ENCODE assay signal across 8 cellular contexts in genomic region chr10:63264852-63265617, GRCh38.
A peak's percentile ranks its signal among the peaks of the same experiment; 100 is the strongest.
DNase-seq lines count a peak whose midpoint lies in the region; TF ChIP-seq lines count a peak whose summit lies in the region.

No MANE protein-coding gene starts in this region.

- CTCF ChIA-PET in activated naive CD4-positive, alpha-beta T cell treated with anti-CD3 and anti-CD28 coated beads for 36 hours (lab: Charles Lee), result interaction anchor here (0.6 kb wide), 2 partner anchors 48 to 201 kb away, joined by 3 read pairs; partner anchors contain the start of gene JMJD1C

- H3K4me3 ChIP-seq in ACC112 (ENCODE audit: low read depth, low read length), result peak overlapping the region; percentile 91
- H3K4me3 ChIP-seq in GM12875 (ENCODE audit: low read depth, low read length), result peak overlapping the region; percentile 51

- no peak overlapping the region for H2AFZ ChIP-seq in ACC112 (ENCODE audit: low read length, unreplicated experiment)

- peak; percentile 11 for DNase-seq in NCI-H748 treated with DMSO at 0.1 percent for 48 hours (lab: John Stamatoyannopoulos, UW)
- peak; percentile 60 for DNase-seq in activated naive CD4-positive, alpha-beta T cell treated with anti-CD3 and anti-CD28 coated beads for 36 hours
- DNase-seq in glutamatergic neuron, result peak; percentile 33
- peak; percentile 26 for DNase-seq in retina
- no peak for DNase-seq in posterior vena cava (ENCODE audit: low spot score)
- DNase-seq in NCI-H2107 (lab: John Stamatoyannopoulos, UW), result no peak

- peak overlapping the region; percentile 92 for H3K4me3 Mint-ChIP-seq in activated naive CD4-positive, alpha-beta T cell treated with anti-CD3 and anti-CD28 coated beads for 36 hours
- H3K4me3 Mint-ChIP-seq in glutamatergic neuron (ENCODE audit: unreplicated experiment), result peak overlapping the region; percentile 98

- peaks cover 83% of the 10 kb centered on the region for H3K79me2 ChIP-seq in ACC112 (ENCODE audit: control insufficient read depth, insufficient read depth, low read length, unreplicated experiment)

- H3K36me3 Mint-ChIP-seq in activated naive CD4-positive, alpha-beta T cell treated with anti-CD3 and anti-CD28 coated beads for 36 hours (ENCODE audit: low read depth), result peaks cover 15% of the 10 kb centered on the region
- no peaks in the 10 kb centered on the region for H3K36me3 Mint-ChIP-seq in glutamatergic neuron (ENCODE audit: unreplicated experiment)

- TF ChIP-seq CTCF in GM12875 (IDR thresholded peaks at IDR 0.05; ENCODE audit: borderline replicate concordance, insufficient read depth, low read depth, low read length) (no peak), glutamatergic neuron (IDR thresholded peaks at IDR 0.05; ENCODE audit: partially characterized antibody, unreplicated experiment) (no peak)

- no peaks in the 10 kb centered on the region for H3K27me3 Mint-ChIP-seq in activated naive CD4-positive, alpha-beta T cell treated with anti-CD3 and anti-CD28 coated beads for 36 hours (ENCODE audit: low read depth)
- H3K27me3 Mint-ChIP-seq in glutamatergic neuron (ENCODE audit: unreplicated experiment), result peaks cover under 1% of the 10 kb centered on the region

- peak overlapping the region; percentile 97 for H3K27ac Mint-ChIP-seq in activated naive CD4-positive, alpha-beta T cell treated with anti-CD3 and anti-CD28 coated beads for 36 hours
- H3K27ac Mint-ChIP-seq in glutamatergic neuron (ENCODE audit: unreplicated experiment), result peak overlapping the region; percentile 89

- intact Hi-C loops in activated naive CD4-positive, alpha-beta T cell treated with anti-CD3 and anti-CD28 coated beads for 36 hours (cut with micrococcal nuclease), result loop anchor here (1.0 to 10.0 kb wide), 5 partner anchors 364 to 1363 kb away; partner anchors contain the start of gene ARID5B
- intact Hi-C loops in posterior vena cava (cut with DNase I), result no loop called here

- no peaks in the 10 kb centered on the region for H3K27me3 ChIP-seq in ACC112 (ENCODE audit: insufficient read depth, low read length)

- H3K36me3 ChIP-seq in ACC112 (ENCODE audit: insufficient read depth, low read length), result peaks cover 12% of the 10 kb centered on the region; the same call in 1 of the 2 replicates

- peaks cover 18% of the 10 kb centered on the region for H3K4me1 ChIP-seq in ACC112 (ENCODE audit: control insufficient read depth, insufficient read depth, low read length, unreplicated experiment)

- no peaks in the 10 kb centered on the region for H3K9me3 Mint-ChIP-seq in activated naive CD4-positive, alpha-beta T cell treated with anti-CD3 and anti-CD28 coated beads for 36 hours
- peaks cover 7% of the 10 kb centered on the region for H3K9me3 Mint-ChIP-seq in glutamatergic neuron (ENCODE audit: unreplicated experiment)

- H3K4me1 Mint-ChIP-seq in activated naive CD4-positive, alpha-beta T cell treated with anti-CD3 and anti-CD28 coated beads for 36 hours (ENCODE audit: low read depth), result peaks cover 32% of the 10 kb centered on the region
- peaks cover 12% of the 10 kb centered on the region for H3K4me1 Mint-ChIP-seq in glutamatergic neuron (ENCODE audit: low read depth, unreplicated experiment)

- peak overlapping the region; percentile 91 for H3K27ac ChIP-seq in ACC112 (ENCODE audit: low read depth, low read length)

Comparison
In these comparisons a context has a peak if more than half of its experiments do, and no peak if none do; other contexts are left out.
1. DNase-seq: peak in NCI-H748 treated with DMSO at 0.1 percent for 48 hours (single experiment), activated naive CD4-positive, alpha-beta T cell treated with anti-CD3 and anti-CD28 coated beads for 36 hours (single experiment), glutamatergic neuron (single experiment) and retina (single experiment); none in posterior vena cava (single experiment) and NCI-H2107 (single experiment).